8 cellular contexts compared by ENCODE assay signal in the genomic region with DNA sequence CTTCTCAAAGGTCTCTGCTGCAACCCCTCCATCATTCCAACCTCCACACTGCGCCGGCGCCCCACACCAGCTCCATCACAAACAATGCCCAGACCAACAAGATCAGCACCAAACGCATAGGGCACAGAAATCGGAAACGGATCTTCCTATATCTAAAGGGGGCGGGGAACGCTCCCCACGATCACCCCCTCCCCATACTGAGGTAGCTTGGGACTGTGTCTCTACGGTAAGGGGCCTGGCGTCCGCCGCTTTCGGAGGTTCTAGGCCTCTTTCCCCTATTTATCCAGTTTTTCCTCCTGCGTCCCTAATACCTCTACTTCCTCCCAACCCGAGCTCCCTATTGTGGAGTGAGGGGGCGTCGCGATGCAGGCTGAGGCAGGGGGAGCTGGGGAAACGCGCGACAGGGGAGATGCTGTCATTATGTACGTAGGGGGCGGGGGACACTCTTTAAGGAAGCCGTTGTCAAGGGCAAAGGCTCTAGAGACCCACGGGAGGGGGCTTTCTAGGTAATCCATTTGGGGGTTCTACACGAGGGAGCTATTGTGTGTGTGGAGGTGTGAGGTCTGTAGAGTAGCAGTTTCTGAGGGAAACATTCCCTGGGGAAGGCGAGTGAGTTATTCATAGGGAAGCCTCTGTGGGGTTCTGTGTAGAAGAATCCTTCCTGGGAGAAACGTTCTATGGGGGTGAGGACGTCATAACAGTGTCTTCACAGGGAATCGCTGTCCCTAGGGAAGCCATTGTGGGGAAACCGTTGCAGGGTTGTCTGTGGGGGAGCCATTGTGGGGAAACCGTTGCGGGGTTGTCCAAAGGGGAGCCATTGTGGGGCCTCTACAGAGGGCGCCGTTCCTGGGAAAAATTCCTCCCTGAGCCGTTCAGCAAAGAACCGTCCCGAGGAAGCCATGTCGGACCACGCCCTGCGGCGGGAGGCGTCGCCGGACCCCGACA. TPM values are rescaled to one million over a fixed set of nuclear protein-coding genes. Genes with fewer than 3 reads are reported as not detected.
DNase-seq lines count a peak whose midpoint lies in the region; ATAC-seq, FAIRE-seq and TF ChIP-seq lines count a peak whose summit lies in the region.

No MANE protein-coding gene starts in this region.

- H3K36me3 ChIP-seq in H1 (ENCODE audit: control insufficient read depth in 2 of 4, insufficient read depth in 4 of 4, low read length in 3 of 4) (no peaks in the 10 kb centered on the region), lung (ENCODE audit: control insufficient read depth in 2 of 2, insufficient read depth in 2 of 2, low read length in 2 of 2) (no peaks in the 10 kb centered on the region), subcutaneous abdominal adipose tissue (ENCODE audit: control insufficient read depth in 5 of 5, insufficient read depth in 5 of 5, low read length in 5 of 5) (peaks cover 0 to 3% (median 0%) of the 10 kb centered on the region in 5 donors)

- FAIRE-seq in HTR-8/SVneo (lab: Jason Lieb, UNC) (no peak), H1 (lab: Jason Lieb, UNC) (no peak)

- no peak overlapping the region for H2BK120ac ChIP-seq in H1 (replicated peaks; ENCODE audit: low read depth, low read length)

- H3K4me1 ChIP-seq in H1 (replicated peaks in 1 of 4; ENCODE audit: control insufficient read depth in 3 of 4, insufficient read depth in 4 of 4, low read length in 3 of 4) (peaks cover 0 to 2% (median 0%) of the 10 kb centered on the region in 4 experiments; a peak in 4 of 7 replicates), lung (ENCODE audit: control insufficient read depth in 2 of 2, insufficient read depth in 2 of 2, low read length in 2 of 2) (peaks cover 5 to 9% of the 10 kb centered on the region in 2 donors), subcutaneous abdominal adipose tissue (ENCODE audit: control insufficient read depth in 5 of 5, insufficient read depth in 5 of 5, low read length in 5 of 5) (peaks cover 2 to 30% (median 24%) of the 10 kb centered on the region in 5 donors)

- no peak overlapping the region for H3K23ac ChIP-seq in H1 (ENCODE audit: insufficient read length)

- no peak overlapping the region for H3K56ac ChIP-seq in H1 (replicated peaks; ENCODE audit: insufficient read length, low read depth, low read length)

- H2BK20ac ChIP-seq in H1 (ENCODE audit: low read length), result no peak overlapping the region

- peak overlapping the region in 3 of 4 experiments; percentile 17 to 33 (median 25); a peak in 5 of 7 replicates for H3K9ac ChIP-seq in H1 (replicated peaks in 1 of 4; ENCODE audit: extremely low read depth in 1 of 4, low read depth in 3 of 4, low read length in 3 of 4)
- H3K9ac ChIP-seq in subcutaneous abdominal adipose tissue (ENCODE audit: low read length in 5 of 5), result peak overlapping the region; percentile 59 to 88 (median 86)

- H3K79me2 ChIP-seq in H1 (ENCODE audit: control insufficient read depth in 1 of 2, insufficient read depth in 2 of 2, low read length in 2 of 2), result peaks cover 0 to 13% of the 10 kb centered on the region in 2 experiments; a peak in 1 of 4 replicates

- peak overlapping the region; percentile 87 to 98 for H3K4me2 ChIP-seq in H1 (ENCODE audit: insufficient read depth in 1 of 2, low read depth in 2 of 2, low read length in 2 of 2)

- H3K4ac ChIP-seq in H1 (replicated peaks; ENCODE audit: insufficient read length, low read depth, low read length), result no peak overlapping the region

- TF ChIP-seq POLR2A in H1 (IDR thresholded peaks at IDR 0.05; ENCODE audit: control extremely low read depth in 1 of 2, low read depth in 2 of 2, low read length in 2 of 2), result no peak

- no peaks in the 10 kb centered on the region for H3K9me3 ChIP-seq in H1 (ENCODE audit: insufficient read depth in 2 of 2, low read depth in 1 of 2, low read length in 1 of 2)
- H3K9me3 ChIP-seq in lung (ENCODE audit: control insufficient read depth in 2 of 2, insufficient read depth in 1 of 2, low read length in 1 of 2), result no peaks in the 10 kb centered on the region
- H3K9me3 ChIP-seq in subcutaneous abdominal adipose tissue (ENCODE audit: control insufficient read depth in 5 of 5, low read length in 5 of 5), result no peaks in the 10 kb centered on the region

- POLR2A ChIA-PET in H1 (lab: Charles Lee; ENCODE audit: partially characterized antibody), result interaction anchor here (0.8 to 2.3 kb wide), 4 partner anchors 9 to 34 kb away, joined by 3 to 6 read pairs (median 3); no protein-coding TSS in a partner anchor

- CTCF ChIA-PET in H1 (lab: Charles Lee; ENCODE audit: partially characterized antibody), result interaction anchor here (0.6 to 1.8 kb wide), 8 partner anchors 9 to 171 kb away, joined by 3 to 5 read pairs (median 4); no protein-coding TSS in a partner anchor

- no peak overlapping the region for H3K18ac ChIP-seq in H1 (ENCODE audit: extremely low read depth, low read length)

- peaks cover 15% of the 10 kb centered on the region for H3K23me2 ChIP-seq in H1 (ENCODE audit: low read depth, low read length)

- H3K27me3 ChIP-seq in H1 (replicated peaks in 1 of 4; ENCODE audit: control insufficient read depth in 3 of 4, extremely low read depth in 1 of 4, insufficient read depth in 3 of 4, low read length in 3 of 4), result peaks cover 0 to 4% (median 0%) of the 10 kb centered on the region in 4 experiments; a peak in 3 of 7 replicates
- H3K27me3 ChIP-seq in lung (ENCODE audit: control insufficient read depth, insufficient read depth), result no peaks in the 10 kb centered on the region
- H3K27me3 ChIP-seq in subcutaneous abdominal adipose tissue (ENCODE audit: control insufficient read depth in 5 of 5, insufficient read depth in 4 of 5, low read length in 5 of 5), result no peaks in the 10 kb centered on the region

- H4K91ac ChIP-seq in H1 (replicated peaks; ENCODE audit: insufficient read length, low read length), result no peak overlapping the region

- peak overlapping the region; percentile 78 for H2AFZ ChIP-seq in H1 (ENCODE audit: low read length)

- H4K8ac ChIP-seq in H1 (ENCODE audit: extremely low read depth, insufficient read depth, low read length), result peak overlapping the region; percentile 37; the same call in 1 of the 2 replicates

- TF ChIP-seq CTCF in H1 (IDR thresholded peaks at IDR 0.05; ENCODE audit: control extremely low read depth in 1 of 3, insufficient read depth in 1 of 3, low read depth in 1 of 3, low read length in 3 of 3), result no peak
- TF ChIP-seq CTCF in lung (IDR thresholded peaks at IDR 0.05; ENCODE audit: control extremely low read depth, extremely low read depth), result no peak

- no peak overlapping the region for H2BK15ac ChIP-seq in H1 (ENCODE audit: low read length)

- TF ChIP-seq EP300 in H1 (IDR thresholded peaks at IDR 0.05; ENCODE audit: borderline replicate concordance in 1 of 2, low read depth in 2 of 2, low read length in 2 of 2), result no peak

- no peak for ATAC-seq in lung (ENCODE audit: insufficient read depth, low FRiP score)

- no peak overlapping the region for H2BK5ac ChIP-seq in H1 (ENCODE audit: low read depth, low read length)

- WGBS in H1 (ENCODE audit: extremely low coverage in 1 of 2, insufficient coverage in 1 of 2, insufficient read length in 1 of 2, insufficient replicate concordance in 2 of 2, low coverage in 1 of 2, low lambda C conversion rate in 2 of 2, missing lambda C conversion rate in 1 of 2), 2 experiments, result 2% methylated on average over 39 of the region's 47 CpGs; no CpG with 5 or more reads in 1 of the 2 experiments
- WGBS in lung, 2 donors, result 3 to 4% methylated on average over 47 of the region's 47 CpGs

- no peak overlapping the region for H2AK5ac ChIP-seq in H1 (ENCODE audit: low read depth, low read length)

- H3K27ac ChIP-seq in H1 (ENCODE audit: low read depth, low read length), result no peak overlapping the region
- H3K27ac ChIP-seq in lung (ENCODE audit: low read depth in 1 of 2, low read length in 1 of 2), result peak overlapping the region; percentile 82 to 98
- peak overlapping the region; percentile 74 for H3K27ac ChIP-seq in subcutaneous abdominal adipose tissue (ENCODE audit: low read depth, low read length)

- H2BK12ac ChIP-seq in H1 (ENCODE audit: low read depth, low read length), result no peak overlapping the region

- no peak for TF ChIP-seq RAD21 in H1 (IDR thresholded peaks at IDR 0.05 in 1 of 2, conservative IDR thresholded peaks at IDR 0.05 in 1 of 2; ENCODE audit: low read depth in 2 of 2, low read length in 2 of 2)

- DNase-seq in EH (ENCODE audit: low read depth) (peak; percentile 64), HTR-8/SVneo (ENCODE audit: insufficient read length, low spot score) (peak; percentile 42), UCSD-AML1 (lab: John Stamatoyannopoulos, UW; ENCODE audit: unreplicated experiment) (peak; percentile 51), H1 (ENCODE audit: low read depth in 1 of 2, low spot score in 2 of 2) (peak in 1 of 2 experiments; percentile 50), lung (ENCODE audit: low spot score) (no peak), NCI-H2029 (lab: John Stamatoyannopoulos, UW) (no peak)
- DNase-seq in activated effector memory CD4-positive, alpha-beta T cell treated with Interleukin-2 at 50 U/mL for 16 hours, result no peak

- no peak overlapping the region for H4K5ac ChIP-seq in H1 (ENCODE audit: insufficient read length, low read depth, low read length)

- H3K14ac ChIP-seq in H1 (ENCODE audit: insufficient read length), result no peak overlapping the region

- peaks cover 2 to 3% of the 10 kb centered on the region in 2 experiments for H4K20me1 ChIP-seq in H1 (replicated peaks in 1 of 2; ENCODE audit: control insufficient read depth in 1 of 2, insufficient read depth in 2 of 2, low read length in 2 of 2)

- H3K4me3 ChIP-seq in H1 (ENCODE audit: extremely low read depth in 1 of 4, insufficient read depth in 2 of 4, low read depth in 3 of 4, low read length in 4 of 4) (peak overlapping the region; percentile 68 to 86 (median 72)), lung (peak overlapping the region; percentile 64), subcutaneous abdominal adipose tissue (ENCODE audit: low read depth in 1 of 5, low read length in 5 of 5) (peak overlapping the region; percentile 85 to 98 (median 93))

- no peaks in the 10 kb centered on the region; the same call in 1 of the 2 replicates for H3K79me1 ChIP-seq in H1 (ENCODE audit: low read depth, low read length)

TF ChIP-seq in H1, 55 proteins besides CTCF, POLR2A, EP300 and RAD21 (continues in another document):
- TF ChIP-seq EGR1 (IDR thresholded peaks at IDR 0.05; ENCODE audit: borderline replicate concordance, low read depth, low read length), result peak; percentile 61; the same call in 1 of the 2 replicates
- peak in 1 of 2 experiments; percentile 32; a peak in 1 of 4 replicates for TF ChIP-seq SIN3A (conservative IDR thresholded peaks at IDR 0.05 in 1 of 2, IDR thresholded peaks at IDR 0.05 in 1 of 2; ENCODE audit: low read depth in 1 of 2, low read length in 2 of 2)

RNA-seq across cellular contexts. Expression of a gene that starts 0.7 kb away (rescaled TPM):
- total RNA-seq in H1 (2021; fragmentation: NEBNext Ultra II Directional; extraction: Animal tissue kit (Norgen Biotek cat#: 25700)), result 5.0 and 5.7 TPM in 2 replicates
- polyA plus RNA-seq in H1 (2011; rRNA removed) (2.6 and 2.7 TPM in 2 replicates), lung (1 to 10 TPM; 5.9 to 6.1 TPM)
- 3.5 TPM for polyA plus RNA-seq in H1 (2011; cell fraction: cytosol; rRNA removed)
- 7.1 TPM for polyA plus RNA-seq in H1 (2011; cell fraction: nucleus; rRNA removed)
- 3.3 to 4.1 TPM (median 3.9 TPM) in 4 replicates for polyA plus RNA-seq in H1 (2012, experiment 1 of 2)
- polyA plus RNA-seq in H1 (2012, experiment 2 of 2), result 0.70 TPM
- 2.7 TPM for polyA plus RNA-seq in H1 (2013, experiment 1 of 2)
- 2.3 TPM for polyA plus RNA-seq in H1 (2013, experiment 2 of 2)
- polyA minus RNA-seq in H1 (2011; rRNA and poly(A)+ RNA removed), result 6.7 and 7.5 TPM in 2 replicates
- polyA minus RNA-seq in H1 (2011; cell fraction: cytosol; rRNA and poly(A)+ RNA removed), result 3.4 TPM
- 8.6 TPM for polyA minus RNA-seq in H1 (2011; cell fraction: nucleus; rRNA and poly(A)+ RNA removed)
- 10 to 100 TPM; 17.1 to 26.1 TPM for total RNA-seq in lung

Comparison
In these comparisons a context has a peak if more than half of its experiments do, and no peak if none do; other contexts are left out.
1. DNase-seq: peak in EH (single experiment), HTR-8/SVneo (single experiment) and UCSD-AML1 (single experiment); none in lung (single experiment), activated effector memory CD4-positive, alpha-beta T cell treated with Interleukin-2 at 50 U/mL for 16 hours (single experiment) and NCI-H2029 (single experiment).
2. Peak in every context shown above with its lines, with median percentiles within 50 percentile points of each other: H3K4me3 ChIP-seq.